In the genomic region with DNA sequence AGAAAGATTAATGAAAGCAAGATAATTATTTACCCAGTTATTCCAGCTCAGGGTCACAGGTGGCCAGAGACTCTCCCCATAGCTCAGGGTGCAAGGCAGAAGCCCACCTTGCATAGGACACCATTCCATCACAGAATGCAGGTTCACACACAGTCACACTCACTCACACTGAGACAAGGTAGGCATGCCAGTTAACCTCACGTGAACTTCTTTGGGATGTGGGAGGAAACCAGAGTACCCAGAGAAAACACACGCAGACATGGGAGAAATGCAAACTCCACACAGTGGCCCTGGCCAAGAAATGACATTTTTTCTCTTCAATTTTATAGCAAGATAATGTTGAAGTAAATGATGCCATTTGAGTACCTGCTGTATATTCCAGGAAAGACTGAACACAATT, we compare ENCODE assay signal across 21 cellular contexts.
DNase-seq lines count a peak whose midpoint lies in the region; ATAC-seq and TF ChIP-seq lines count a peak whose summit lies in the region.
"Had no signal": no experiment of that assay in that cellular context is flagged by ENCODE, and none has a peak within 500 bp of the region (broad histone marks: within the 10 kb centered on the region; RNA-seq: fewer than 3 reads in every experiment).

No MANE protein-coding gene starts in this region.

- TF ChIP-seq EP300 in gastroesophageal sphincter (IDR thresholded peaks at IDR 0.05) (no peak), stomach (IDR thresholded peaks at IDR 0.05) (no peak)

- H3K27me3 ChIP-seq in heart right ventricle, result no peaks in the 10 kb centered on the region
- no peaks in the 10 kb centered on the region for H3K27me3 ChIP-seq in gastroesophageal sphincter
- no peaks in the 10 kb centered on the region for H3K27me3 ChIP-seq in stomach
- H3K27me3 ChIP-seq in hepatocyte, result no peaks in the 10 kb centered on the region
- H3K27me3 ChIP-seq: BE2C had no signal

- peak in 3 of 8 donors; percentile 16 to 24 (median 23) for ATAC-seq in heart right ventricle
- no peak for ATAC-seq in left ventricle myocardium superior
- ATAC-seq in gastroesophageal sphincter, result no peak
- no peak for ATAC-seq in GM18858 (IDR thresholded peaks at IDR 0.05; ENCODE audit: unreplicated experiment)
- ATAC-seq: HCT116 had no signal

- CTCF ChIA-PET in RWPE1 (lab: Yijun Ruan, JAX), result no interaction called here

- H3K79me2 ChIP-seq in hepatocyte, result no peaks in the 10 kb centered on the region

- POLR2A ChIA-PET in RWPE1 (lab: Yijun Ruan, JAX; ENCODE audit: low non-redundant PET), result no interaction called here

- H3K4me3 ChIP-seq in heart right ventricle (no peak overlapping the region), gastroesophageal sphincter (no peak overlapping the region), stomach (no peak overlapping the region), hepatocyte (no peak overlapping the region)
- H3K4me3 ChIP-seq: PC-9 had no signal

- no peaks in the 10 kb centered on the region for H3K9me2 ChIP-seq in hepatocyte (replicated peaks; ENCODE audit: insufficient read depth)

- intact Hi-C loops in heart right ventricle (cut with DNase I), result no loop called here
- intact Hi-C loops in left ventricle myocardium superior (cut with micrococcal nuclease), result no loop called here
- intact Hi-C loops in stomach (cut with DNase I; ENCODE audit: low total_unique reads), result no loop called here

- H3K36me3 ChIP-seq in heart right ventricle, result no peaks in the 10 kb centered on the region
- H3K36me3 ChIP-seq in gastroesophageal sphincter, result no peaks in the 10 kb centered on the region
- no peaks in the 10 kb centered on the region for H3K36me3 ChIP-seq in stomach
- no peaks in the 10 kb centered on the region for H3K36me3 ChIP-seq in hepatocyte (replicated peaks; ENCODE audit: insufficient read depth, low read depth)
- H3K36me3 ChIP-seq: BE2C had no signal

- H3K27ac ChIP-seq in heart right ventricle (peak overlapping the region in 8 of 10 donors; percentile 31 to 84 (median 75)), gastroesophageal sphincter (peak overlapping the region; percentile 71 to 80 (median 76)), stomach (peak overlapping the region in 3 of 5 donors; percentile 45 to 68 (median 55)), hepatocyte (no peak overlapping the region), RWPE1 (no peak overlapping the region)
- H3K27ac ChIP-seq: KMS-11, PC-9 had no signal

- 51 to 52% methylated on average over 2 of the region's 2 CpGs for WGBS in heart right ventricle, 2 donors
- WGBS in gastroesophageal sphincter (ENCODE audit: low coverage in 1 of 2), 2 donors, result 0 to 90% methylated on average over 1 to 2 of the region's 2 CpGs
- WGBS in stomach, 5 donors, result 58 to 76% (median 68%) methylated on average over 2 of the region's 2 CpGs
- WGBS in hepatocyte (ENCODE audit: low lambda C conversion rate, missing lambda C conversion rate), result 90% methylated on average over 2 of the region's 2 CpGs

- DNase-seq in heart right ventricle, result no peak
- DNase-seq in left ventricle myocardium superior, result no peak
- no peak for DNase-seq in stomach
- DNase-seq in hepatocyte (ENCODE audit: low spot score), result no peak
- DNase-seq in RWPE1 (ENCODE audit: low spot score), result no peak
- DNase-seq: 8988T, ACHN, BE2C, Calu3, DMS79 treated with DMSO at 0.1 percent for 48 hours, MM.1S, NCI-H2029, NCI-H446 treated with DMSO at 0.1 percent for 48 hours, NCI-H526 treated with DMSO at 0.1 percent for 48 hours, PC-9, RPMI8226, SHP77 treated with DMSO at 0.1 percent for 48 hours had no signal

- peaks cover 0 to 8% (median 0%) of the 10 kb centered on the region in 11 donors for H3K9me3 ChIP-seq in heart right ventricle
- H3K9me3 ChIP-seq in gastroesophageal sphincter, result no peaks in the 10 kb centered on the region
- no peaks in the 10 kb centered on the region for H3K9me3 ChIP-seq in stomach
- no peaks in the 10 kb centered on the region for H3K9me3 ChIP-seq in hepatocyte (ENCODE audit: low read depth)
- H3K9me3 ChIP-seq: BE2C had no signal

- TF ChIP-seq CTCF in heart right ventricle (IDR thresholded peaks at IDR 0.05) (no peak), gastroesophageal sphincter (IDR thresholded peaks at IDR 0.05) (no peak), stomach (IDR thresholded peaks at IDR 0.05) (no peak), hepatocyte (IDR thresholded peaks at IDR 0.05; ENCODE audit: poor library complexity) (no peak), RWPE1 (conservative IDR thresholded peaks at IDR 0.05; ENCODE audit: low read depth) (no peak)

- no peak overlapping the region for H2AFZ ChIP-seq in hepatocyte
- H2AFZ ChIP-seq: PC-9 had no signal

- H3K4me1 ChIP-seq in heart right ventricle, result peaks cover 4 to 48% (median 31%) of the 10 kb centered on the region in 9 donors
- H3K4me1 ChIP-seq in gastroesophageal sphincter, result peaks cover 3 to 37% (median 11%) of the 10 kb centered on the region in 3 donors
- peaks cover 0 to 22% (median 11%) of the 10 kb centered on the region in 4 donors for H3K4me1 ChIP-seq in stomach
- H3K4me1 ChIP-seq in hepatocyte (ENCODE audit: insufficient read depth), result no peaks in the 10 kb centered on the region
- H3K4me1 ChIP-seq: BE2C had no signal

- H3K4me2 ChIP-seq in hepatocyte, result no peak overlapping the region
- H3K4me2 ChIP-seq: KMS-11, PC-9 had no signal

- TF ChIP-seq POLR2A in gastroesophageal sphincter (IDR thresholded peaks at IDR 0.05), result no peak
- TF ChIP-seq POLR2A in stomach (IDR thresholded peaks at IDR 0.05), result no peak

- no peaks in the 10 kb centered on the region for H4K20me1 ChIP-seq in hepatocyte (ENCODE audit: insufficient read depth, poor library complexity, severe bottlenecking)

Comparison
In these comparisons a context has a peak if more than half of its experiments do, and no peak if none do; other contexts are left out.
1. H3K27ac ChIP-seq: peak in heart right ventricle (8 of 10), gastroesophageal sphincter (4 of 4) and stomach (3 of 5); none in hepatocyte (single experiment) and RWPE1 (single experiment).